Comparison of ENCODE assay signal across 1 cellular context in genomic region chr1:23756676-23757075, GRCh38.
TF ChIP-seq lines count a peak whose summit lies in the region.

No MANE protein-coding gene starts in this region.

TF ChIP-seq in GM23338, 12 proteins besides CTCF, POLR2A, EP300 and RAD21:
- no peak for TF ChIP-seq STAT1 (IDR thresholded peaks at IDR 0.05; ENCODE audit: unreplicated experiment)
- TF ChIP-seq EZH2 (IDR thresholded peaks at IDR 0.05; ENCODE audit: low read depth, unreplicated experiment) = no peak
- TF ChIP-seq POLR2AphosphoS5 (IDR thresholded peaks at IDR 0.05; ENCODE audit: low read depth) = no peak
- no peak for TF ChIP-seq EZH2phosphoT487 (IDR thresholded peaks at IDR 0.05; ENCODE audit: unreplicated experiment)
- no peak for TF ChIP-seq ZNF462 (CRISPR knock-in tag; IDR thresholded peaks at IDR 0.05)
- TF ChIP-seq JUNB (IDR thresholded peaks at IDR 0.05; ENCODE audit: unreplicated experiment) = no peak
- TF ChIP-seq REST (IDR thresholded peaks at IDR 0.05; ENCODE audit: unreplicated experiment) = no peak
- no peak for TF ChIP-seq NANOG (IDR thresholded peaks at IDR 0.05; ENCODE audit: borderline replicate concordance)
- no peak for TF ChIP-seq ZNF114 (CRISPR knock-in tag; IDR thresholded peaks at IDR 0.05)
- no peak for TF ChIP-seq CREB1 (CRISPR knock-in tag; IDR thresholded peaks at IDR 0.05; ENCODE audit: low read depth)
- TF ChIP-seq ETS1 (IDR thresholded peaks at IDR 0.05) = no peak
- TF ChIP-seq ZNF331 (CRISPR knock-in tag; IDR thresholded peaks at IDR 0.05; ENCODE audit: low read depth) = no peak
